In the genomic region with DNA sequence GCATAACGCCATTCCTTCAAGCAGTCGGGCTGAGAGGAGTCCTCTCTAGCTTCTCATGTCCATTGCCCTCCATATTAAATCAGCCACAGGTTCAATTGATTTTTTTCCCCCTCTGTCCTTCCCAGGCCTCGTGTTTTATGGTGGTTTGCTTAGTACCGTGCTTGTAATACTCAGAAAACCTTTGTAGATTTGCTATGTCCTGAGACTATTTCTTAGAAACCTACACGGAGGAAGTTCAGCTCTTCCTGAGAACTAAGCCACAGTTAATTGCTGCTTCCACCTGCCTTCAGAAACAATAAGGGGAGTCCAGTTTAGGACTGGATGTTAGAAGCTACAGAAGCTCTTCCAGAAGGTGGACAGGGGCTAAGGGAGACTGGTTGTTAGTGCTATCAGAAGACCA, we compare ENCODE assay signal across 22 cellular contexts.
"Had no signal": no experiment of that assay in that cellular context is flagged by ENCODE, and none has a peak within 500 bp of the region (broad histone marks: within the 10 kb centered on the region; RNA-seq: fewer than 3 reads in every experiment).

No MANE protein-coding gene starts in this region.

- H3K9me3 ChIP-seq: adrenal gland, body of pancreas, gastroesophageal sphincter, right lobe of liver, uterus had no signal

- H3K36me3 ChIP-seq: adrenal gland, gastroesophageal sphincter, right lobe of liver, uterus had no signal

- H3K36me3 Mint-ChIP-seq: activated naive CD4-positive, alpha-beta T cell treated with anti-CD3 and anti-CD28 coated beads, Interleukin-2, amount 50 U/mL, for 24 hours; mesothelial cell of epicardium; naive B cell; type B pancreatic cell had no signal

- H3K27me3 Mint-ChIP-seq: activated CD4-positive, alpha-beta T cell treated with anti-CD3 and anti-CD28 coated beads for 36 hours; naive B cell; stimulated activated naive CD8-positive, alpha-beta T cell treated with anti-CD3 and anti-CD28 coated beads, Interleukin-15, Interleukin-2, amounts not matched to agents 100 ng/mL and 50 ng/mL, for 24 hours; type B pancreatic cell had no signal

- H3K4me3 ChIP-seq: adrenal gland, body of pancreas, coronary artery, gastroesophageal sphincter, hepatocyte, right lobe of liver, uterus had no signal

- H3K4me3 Mint-ChIP-seq: activated CD4-positive, alpha-beta T cell treated with anti-CD3 and anti-CD28 coated beads for 36 hours; activated naive CD4-positive, alpha-beta T cell treated with anti-CD3 and anti-CD28 coated beads, Interleukin-2, amount 50 U/mL, for 24 hours; effector memory CD8-positive, alpha-beta T cell; mesothelial cell of epicardium; stimulated activated naive CD8-positive, alpha-beta T cell treated with anti-CD3 and anti-CD28 coated beads, Interleukin-15, Interleukin-2, amounts not matched to agents 100 ng/mL and 50 ng/mL, for 24 hours; type B pancreatic cell had no signal

- ATAC-seq: activated CD4-positive, alpha-beta T cell treated with anti-CD3 and anti-CD28 coated beads for 36 hours; body of pancreas; effector memory CD8-positive, alpha-beta T cell; gastroesophageal sphincter; left colon; right lobe of liver had no signal

- H3K9me3 Mint-ChIP-seq: activated naive CD4-positive, alpha-beta T cell treated with anti-CD3 and anti-CD28 coated beads, Interleukin-2, amount 50 U/mL, for 24 hours; activated T-helper 2 cell treated with anti-CD3 and anti-CD28 coated beads, Interferon-gamma antibody, Interleukin-2, Interleukin-4, amounts not matched to agents 10 μg/mL and 5 μg/mL and 100 μg/mL, durations not matched to agents 14 hours and 24 hours and 36 hours; effector memory CD8-positive, alpha-beta T cell; mesothelial cell of epicardium; naive B cell; stimulated activated naive CD8-positive, alpha-beta T cell treated with anti-CD3 and anti-CD28 coated beads, Interleukin-15, Interleukin-2, amounts not matched to agents 100 ng/mL and 50 ng/mL, for 24 hours; type B pancreatic cell had no signal

- H3K4me1 ChIP-seq: adrenal gland, body of pancreas, gastroesophageal sphincter, right lobe of liver, uterus had no signal

- H3K27me3 ChIP-seq: adrenal gland, body of pancreas, gastroesophageal sphincter, hepatocyte, uterus had no signal

- H3K4me2 ChIP-seq: hepatocyte had no signal

- DNase-seq: activated CD4-positive, alpha-beta T cell treated with anti-CD3 and anti-CD28 coated beads for 36 hours; activated CD4-positive, alpha-beta T cell treated with anti-CD3 and anti-CD28 coated beads, Interleukin-2, amount 50 U/mL, for 48 hours; activated CD4-positive, CD25-positive, alpha-beta regulatory T cell; activated T-cell treated with anti-CD3 and anti-CD28 coated beads, Interleukin-2, amount 50 U/mL, for 48 hours; adrenal gland; aorta; body of pancreas; effector memory CD8-positive, alpha-beta T cell; islet precursor cell; left colon; naive B cell; right lobe of liver; stimulated activated CD4-positive, alpha-beta T cell treated with anti-CD3 and anti-CD28 coated beads, Interleukin-2, amount 100 ng/mL, for 48 hours; uterus had no signal

- H3K4me1 Mint-ChIP-seq: activated CD4-positive, alpha-beta T cell treated with anti-CD3 and anti-CD28 coated beads for 36 hours; activated naive CD4-positive, alpha-beta T cell treated with anti-CD3 and anti-CD28 coated beads, Interleukin-2, amount 50 U/mL, for 24 hours had no signal

- H3K27ac ChIP-seq: adrenal gland, body of pancreas, coronary artery, gastroesophageal sphincter, hepatocyte, right lobe of liver, uterus had no signal

- H3K27ac Mint-ChIP-seq: activated CD4-positive, alpha-beta T cell treated with anti-CD3 and anti-CD28 coated beads for 36 hours; activated naive CD4-positive, alpha-beta T cell treated with anti-CD3 and anti-CD28 coated beads, Interleukin-2, amount 50 U/mL, for 24 hours; activated T-helper 2 cell treated with anti-CD3 and anti-CD28 coated beads, Interferon-gamma antibody, Interleukin-2, Interleukin-4, amounts not matched to agents 10 μg/mL and 5 μg/mL and 100 μg/mL, durations not matched to agents 14 hours and 24 hours and 36 hours; effector memory CD8-positive, alpha-beta T cell; mesothelial cell of epicardium; naive B cell; stimulated activated naive CD8-positive, alpha-beta T cell treated with anti-CD3 and anti-CD28 coated beads, Interleukin-15, Interleukin-2, amounts not matched to agents 100 ng/mL and 50 ng/mL, for 24 hours; type B pancreatic cell had no signal
